ENCODE assay signal across 1 cellular context in the genomic region with DNA sequence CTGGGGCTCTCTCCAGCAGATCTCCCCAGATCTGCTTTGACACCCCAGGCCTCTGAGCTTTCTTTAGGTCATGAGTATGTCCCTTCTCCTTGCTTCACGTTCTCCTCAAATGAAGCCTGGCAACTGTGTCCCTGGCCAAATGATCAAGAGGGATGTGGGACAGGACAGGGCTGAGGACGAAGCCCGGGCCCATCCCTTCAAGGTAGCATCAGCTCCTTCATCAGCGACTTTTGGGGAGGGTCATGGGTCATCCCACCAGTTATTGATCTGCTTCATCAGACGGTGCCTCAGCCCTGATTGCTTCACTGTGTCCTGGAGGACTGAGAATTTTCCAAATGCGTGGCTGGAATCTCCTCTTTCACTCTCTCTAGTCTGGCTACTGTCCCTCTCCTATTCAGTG.
TF ChIP-seq lines count a peak whose summit lies in the region.

No MANE protein-coding gene starts in this region.

TF ChIP-seq in HepG2, 621 proteins besides CTCF, POLR2A, EP300 and RAD21:
- TF ChIP-seq, protein P1, sequence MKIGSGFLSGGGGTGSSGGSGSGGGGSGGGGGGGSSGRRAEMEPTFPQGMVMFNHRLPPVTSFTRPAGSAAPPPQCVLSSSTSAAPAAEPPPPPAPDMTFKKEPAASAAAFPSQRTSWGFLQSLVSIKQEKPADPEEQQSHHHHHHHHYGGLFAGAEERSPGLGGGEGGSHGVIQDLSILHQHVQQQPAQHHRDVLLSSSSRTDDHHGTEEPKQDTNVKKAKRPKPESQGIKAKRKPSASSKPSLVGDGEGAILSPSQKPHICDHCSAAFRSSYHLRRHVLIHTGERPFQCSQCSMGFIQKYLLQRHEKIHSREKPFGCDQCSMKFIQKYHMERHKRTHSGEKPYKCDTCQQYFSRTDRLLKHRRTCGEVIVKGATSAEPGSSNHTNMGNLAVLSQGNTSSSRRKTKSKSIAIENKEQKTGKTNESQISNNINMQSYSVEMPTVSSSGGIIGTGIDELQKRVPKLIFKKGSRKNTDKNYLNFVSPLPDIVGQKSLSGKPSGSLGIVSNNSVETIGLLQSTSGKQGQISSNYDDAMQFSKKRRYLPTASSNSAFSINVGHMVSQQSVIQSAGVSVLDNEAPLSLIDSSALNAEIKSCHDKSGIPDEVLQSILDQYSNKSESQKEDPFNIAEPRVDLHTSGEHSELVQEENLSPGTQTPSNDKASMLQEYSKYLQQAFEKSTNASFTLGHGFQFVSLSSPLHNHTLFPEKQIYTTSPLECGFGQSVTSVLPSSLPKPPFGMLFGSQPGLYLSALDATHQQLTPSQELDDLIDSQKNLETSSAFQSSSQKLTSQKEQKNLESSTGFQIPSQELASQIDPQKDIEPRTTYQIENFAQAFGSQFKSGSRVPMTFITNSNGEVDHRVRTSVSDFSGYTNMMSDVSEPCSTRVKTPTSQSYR (CRISPR knock-in tag; IDR thresholded peaks at IDR 0.05; ENCODE audit: borderline replicate concordance) = no peak
- TF ChIP-seq MEIS1 (CRISPR knock-in tag; IDR thresholded peaks at IDR 0.05; ENCODE audit: borderline replicate concordance) (no peak), RBM22 (optimal IDR thresholded peaks at IDR 0.05; ENCODE audit: low read length) (peak; percentile 86), AGO2 (optimal IDR thresholded peaks at IDR 0.05; ENCODE audit: low read depth, low read length) (peak; percentile 37), ADNP (CRISPR knock-in tag; IDR thresholded peaks at IDR 0.05) (no peak), CCAR2 (optimal IDR thresholded peaks at IDR 0.05; ENCODE audit: low read depth, low read length) (no peak)
- TF ChIP-seq, protein P2, sequence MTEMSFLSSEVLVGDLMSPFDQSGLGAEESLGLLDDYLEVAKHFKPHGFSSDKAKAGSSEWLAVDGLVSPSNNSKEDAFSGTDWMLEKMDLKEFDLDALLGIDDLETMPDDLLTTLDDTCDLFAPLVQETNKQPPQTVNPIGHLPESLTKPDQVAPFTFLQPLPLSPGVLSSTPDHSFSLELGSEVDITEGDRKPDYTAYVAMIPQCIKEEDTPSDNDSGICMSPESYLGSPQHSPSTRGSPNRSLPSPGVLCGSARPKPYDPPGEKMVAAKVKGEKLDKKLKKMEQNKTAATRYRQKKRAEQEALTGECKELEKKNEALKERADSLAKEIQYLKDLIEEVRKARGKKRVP (CRISPR knock-in tag; IDR thresholded peaks at IDR 0.05) = no peak
